8 cellular contexts compared by ENCODE assay signal in genomic region chr13:24511824-24512207, GRCh38. TPM values are rescaled to one million over a fixed set of nuclear protein-coding genes. Genes with fewer than 3 reads are reported as not detected.
DNase-seq lines count a peak whose midpoint lies in the region; ATAC-seq and TF ChIP-seq lines count a peak whose summit lies in the region.

No MANE protein-coding gene starts in this region.

- no peak overlapping the region for H3T11ph ChIP-seq in H9 (ENCODE audit: low read length)

- H2BK5ac ChIP-seq in H9 (ENCODE audit: insufficient read length, low read length): no peak overlapping the region

- no peaks in the 10 kb centered on the region for H3K27me3 ChIP-seq in H9 (ENCODE audit: insufficient read depth, low read length)
- no peaks in the 10 kb centered on the region for H3K27me3 ChIP-seq in OCI-LY1 (ENCODE audit: insufficient read depth, low read length)
- no peaks in the 10 kb centered on the region for H3K27me3 ChIP-seq in effector memory CD4-positive, alpha-beta T cell (replicated peaks; ENCODE audit: control insufficient read depth, insufficient read depth, low read length, poor library complexity, severe bottlenecking)

- H2BK20ac ChIP-seq in H9 (ENCODE audit: low read depth, low read length, poor library complexity, severe bottlenecking): no peak overlapping the region

- H2BK120ac ChIP-seq in H9 (ENCODE audit: low read depth, low read length, poor library complexity, severe bottlenecking): no peak overlapping the region

- no peak for TF ChIP-seq CTCF in H9 (conservative IDR thresholded peaks at IDR 0.05)
- TF ChIP-seq CTCF in OCI-LY1 (IDR thresholded peaks at IDR 0.05; ENCODE audit: low read length): no peak
- TF ChIP-seq CTCF in nephron progenitor cell (IDR thresholded peaks at IDR 0.05): no peak

- H3K4me2 ChIP-seq in H9 (ENCODE audit: insufficient read depth, insufficient read length, low read length): peak overlapping the region; percentile 83
- peak overlapping the region; percentile 93 for H3K4me2 ChIP-seq in OCI-LY1 (ENCODE audit: low read length)

- H3K9me2 ChIP-seq in OCI-LY1 (ENCODE audit: low read depth, low read length): no peaks in the 10 kb centered on the region

- peaks cover 0 to 13% of the 10 kb centered on the region in 2 experiments; a peak in 1 of 5 replicates for H3K9me3 Mint-ChIP-seq in H9
- H3K9me3 Mint-ChIP-seq in nephron progenitor cell: peaks cover 33% of the 10 kb centered on the region

- no peak overlapping the region for H3K56ac ChIP-seq in H9 (ENCODE audit: insufficient read length, low read depth, low read length)

- DNase-seq in DMS114 treated with DMSO at 0.1 percent for 48 hours (lab: John Stamatoyannopoulos, UW; ENCODE audit: unreplicated experiment) (peak; percentile 1), H9 (no peak), nephron progenitor cell (no peak), mesenteric fat pad (ENCODE audit: low spot score) (no peak), NCI-H2196 (lab: John Stamatoyannopoulos, UW; ENCODE audit: unreplicated experiment) (no peak)
- DNase-seq in effector memory CD4-positive, alpha-beta T cell: no peak

- no peaks in the 10 kb centered on the region for H3K4me1 ChIP-seq in H9 (ENCODE audit: insufficient read depth, low read length)
- H3K4me1 ChIP-seq in OCI-LY1 (ENCODE audit: insufficient read depth, low read length, severe bottlenecking): peaks cover 20% of the 10 kb centered on the region
- H3K4me1 ChIP-seq in effector memory CD4-positive, alpha-beta T cell (ENCODE audit: control insufficient read depth, insufficient read depth, low read length, poor library complexity, severe bottlenecking): no peaks in the 10 kb centered on the region

- no peak overlapping the region for H4K8ac ChIP-seq in H9 (replicated peaks; ENCODE audit: insufficient read length, low read depth, low read length)

- H4K5ac ChIP-seq in H9 (ENCODE audit: insufficient read length, low read depth, low read length): no peak overlapping the region

- H3K79me2 ChIP-seq in H9 (ENCODE audit: insufficient read depth, low read length) (peaks cover 1% of the 10 kb centered on the region; the same call in 1 of the 2 replicates), OCI-LY1 (ENCODE audit: insufficient read depth, low read length) (peaks cover 47% of the 10 kb centered on the region)

- H3K18ac ChIP-seq in H9 (ENCODE audit: insufficient read length, low read depth, low read length): peak overlapping the region; percentile 97

- peaks cover 5 to 14% (median 10%) of the 10 kb centered on the region in 3 experiments; a peak in 5 of 7 replicates for H3K36me3 Mint-ChIP-seq in H9 (ENCODE audit: insufficient read depth in 1 of 3, low read depth in 3 of 3)
- peaks cover 36% of the 10 kb centered on the region for H3K36me3 Mint-ChIP-seq in nephron progenitor cell (ENCODE audit: low read depth)

- no peak overlapping the region for H2BK15ac ChIP-seq in H9 (ENCODE audit: low read depth, low read length)

- no peak overlapping the region for H3K4ac ChIP-seq in H9 (ENCODE audit: low read depth, low read length)

- no peaks in the 10 kb centered on the region for H3F3A ChIP-seq in OCI-LY1 (ENCODE audit: insufficient read depth, low read length)

- peak overlapping the region in 1 of 3 experiments; percentile 90; a peak in 3 of 7 replicates for H3K27ac Mint-ChIP-seq in H9
- no peak overlapping the region for H3K27ac Mint-ChIP-seq in nephron progenitor cell

- H3K79me1 ChIP-seq in H9 (ENCODE audit: insufficient read depth, low read depth, low read length, poor library complexity, severe bottlenecking): no peaks in the 10 kb centered on the region

- H2AFZ ChIP-seq in H9 (ENCODE audit: low read length): no peak overlapping the region
- H2AFZ ChIP-seq in OCI-LY1 (ENCODE audit: low read length): peak overlapping the region; percentile 43; the same call in 1 of the 2 replicates

- H4K91ac ChIP-seq in H9 (ENCODE audit: insufficient read length, low read depth, low read length): no peak overlapping the region

- H3K4me3 Mint-ChIP-seq in H9 (peak overlapping the region; percentile 77 to 89), nephron progenitor cell (peak overlapping the region; percentile 91)

- no CpG with 5 or more reads among the region's 6 CpGs for WGBS in H9 (ENCODE audit: extremely low coverage, insufficient read length, low lambda C conversion rate)

- H3K9me3 ChIP-seq in H9 (ENCODE audit: control insufficient read depth, low read depth, low read length): no peaks in the 10 kb centered on the region
- H3K9me3 ChIP-seq in OCI-LY1 (ENCODE audit: low read length): no peaks in the 10 kb centered on the region
- H3K9me3 ChIP-seq in effector memory CD4-positive, alpha-beta T cell (ENCODE audit: control insufficient read depth, low read length): no peaks in the 10 kb centered on the region

- peaks cover 20% of the 10 kb centered on the region for H3K36me3 ChIP-seq in OCI-LY1 (ENCODE audit: insufficient read depth, low read length)
- H3K36me3 ChIP-seq in effector memory CD4-positive, alpha-beta T cell (ENCODE audit: control insufficient read depth, insufficient read depth, low read length): peaks cover 3% of the 10 kb centered on the region

- no peak overlapping the region; the same call in 1 of the 2 replicates for H3K14ac ChIP-seq in H9 (ENCODE audit: insufficient read depth, low read length)

- H3K27ac ChIP-seq in H9 (ENCODE audit: insufficient read length, low read depth, low read length): no peak overlapping the region
- H3K27ac ChIP-seq in OCI-LY1 (ENCODE audit: low read depth, low read length, poor library complexity, severe bottlenecking): peak overlapping the region; percentile 69
- peak overlapping the region; percentile 77 for H3K27ac ChIP-seq in effector memory CD4-positive, alpha-beta T cell (ENCODE audit: insufficient read depth, low read length, poor library complexity, severe bottlenecking)

- H3K4me1 Mint-ChIP-seq in H9 (peaks cover 18 to 21% of the 10 kb centered on the region in 2 experiments), nephron progenitor cell (peaks cover 23% of the 10 kb centered on the region)

- H2BK12ac ChIP-seq in H9 (ENCODE audit: insufficient read length, low read depth, low read length): no peak overlapping the region

- H3K9ac ChIP-seq in H9 (ENCODE audit: extremely low read depth, insufficient read length, low read length): peak overlapping the region; percentile 91
- peak overlapping the region; percentile 92 for H3K9ac ChIP-seq in OCI-LY1 (ENCODE audit: low read length)

- peak overlapping the region; percentile 95 for H3K4me3 ChIP-seq in OCI-LY1 (ENCODE audit: low read depth, low read length, poor library complexity, severe bottlenecking)
- peak overlapping the region; percentile 92 for H3K4me3 ChIP-seq in effector memory CD4-positive, alpha-beta T cell (ENCODE audit: insufficient read depth, low read depth, low read length, poor library complexity, severe bottlenecking)

- H3K23ac ChIP-seq in H9 (ENCODE audit: insufficient read length, low read depth, low read length): no peak overlapping the region

- no peak overlapping the region for H2AK5ac ChIP-seq in H9 (ENCODE audit: insufficient read length, low read length)

- ATAC-seq in GM19035 (IDR thresholded peaks at IDR 0.05; ENCODE audit: unreplicated experiment): no peak

- H4K20me1 ChIP-seq in H9 (ENCODE audit: control insufficient read depth, insufficient read depth, insufficient read length) (no peaks in the 10 kb centered on the region), OCI-LY1 (ENCODE audit: insufficient read depth, low read length) (no peaks in the 10 kb centered on the region)

- H3K23me2 ChIP-seq in H9 (ENCODE audit: insufficient read length, low read depth, low read length, poor library complexity, severe bottlenecking): peaks cover 10% of the 10 kb centered on the region

- H3K27me3 Mint-ChIP-seq in H9 (ENCODE audit: low read depth): peaks cover 3% of the 10 kb centered on the region; the same call in 1 of the 2 replicates
- H3K27me3 Mint-ChIP-seq in nephron progenitor cell (ENCODE audit: low read depth, poor library complexity): peaks cover 8% of the 10 kb centered on the region

RNA-seq across cellular contexts. Expression of gene PARP4, which starts 0.8 kb away (rescaled TPM):
- total RNA-seq in H9 (2021) (25.9 and 26.2 TPM in 2 replicates), mesenteric fat pad (42.3 TPM)
